ENCODE assay signal across 8 cellular contexts in the genomic region with DNA sequence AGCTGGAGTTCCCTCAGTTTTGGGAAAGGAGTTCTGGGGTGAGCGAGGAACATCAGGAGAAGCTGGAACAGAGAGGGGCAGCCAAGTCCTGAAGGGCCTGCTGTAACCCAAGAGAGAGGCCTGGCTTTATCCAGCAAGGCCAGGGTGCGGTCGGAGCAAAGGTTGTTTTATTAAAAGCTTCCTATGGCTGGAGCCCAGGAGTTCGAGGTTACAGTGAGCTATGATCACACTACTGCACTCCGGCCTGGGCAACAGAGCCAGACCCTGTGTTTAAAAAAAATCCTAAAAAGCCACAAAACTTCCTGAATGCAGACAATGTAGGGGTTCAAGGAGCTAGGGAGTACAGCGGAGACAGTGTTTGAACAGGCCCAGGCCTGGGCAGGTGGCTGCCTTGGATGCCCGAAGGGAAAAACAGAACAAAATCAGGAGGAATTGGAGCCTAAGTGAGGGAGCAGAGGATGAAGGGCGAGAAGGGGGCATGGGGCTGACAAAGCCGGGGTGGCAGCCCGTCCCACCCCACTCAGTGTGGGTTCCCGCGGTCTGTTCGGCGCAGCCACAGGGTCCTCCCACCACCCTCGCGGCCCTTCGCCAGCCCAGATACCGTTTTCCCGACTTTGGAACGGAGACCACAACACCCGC. TPM values are rescaled to one million over a fixed set of nuclear protein-coding genes. Genes with fewer than 3 reads are reported as not detected.
DNase-seq lines count a peak whose midpoint lies in the region; ATAC-seq and TF ChIP-seq lines count a peak whose summit lies in the region.

No MANE protein-coding gene starts in this region.

- H3K79me1 ChIP-seq in trophoblast cell (ENCODE audit: low read length), result peaks cover 44% of the 10 kb centered on the region

- H3K4me2 ChIP-seq in fibroblast of lung (ENCODE audit: extremely low read depth, insufficient read depth, low read length), result peak overlapping the region; percentile 76
- H3K4me2 ChIP-seq in trophoblast cell (ENCODE audit: low read length), result peak overlapping the region; percentile 81

- peak overlapping the region; percentile 94 for H3K27ac Mint-ChIP-seq in WTC11

- H3K36me3 ChIP-seq in fibroblast of lung (ENCODE audit: control insufficient read depth, insufficient read depth, low read length) (no peaks in the 10 kb centered on the region), trophoblast cell (ENCODE audit: control insufficient read depth in 1 of 2, insufficient read depth in 2 of 2, low read length in 2 of 2) (no peaks in the 10 kb centered on the region)

- H3K4me3 Mint-ChIP-seq in WTC11, result peak overlapping the region; percentile 79

- H2AFZ ChIP-seq in fibroblast of lung (ENCODE audit: low read length) (no peak overlapping the region), trophoblast cell (ENCODE audit: insufficient read depth, low read length, poor library complexity) (peak overlapping the region; percentile 47)

- H2AK5ac ChIP-seq in trophoblast cell (ENCODE audit: low read length), result peak overlapping the region; percentile 53

- peak overlapping the region; percentile 96 for H3K14ac ChIP-seq in trophoblast cell (ENCODE audit: low read length)

- peak overlapping the region; percentile 69 for H3K4ac ChIP-seq in trophoblast cell (ENCODE audit: low read depth, low read length)

- no peak overlapping the region for H3K23ac ChIP-seq in trophoblast cell (ENCODE audit: low read length)

- no peaks in the 10 kb centered on the region for H3K9me3 Mint-ChIP-seq in WTC11

- peaks cover 53% of the 10 kb centered on the region for H3K79me2 ChIP-seq in fibroblast of lung (ENCODE audit: control insufficient read depth, insufficient read depth, low read length)
- H3K79me2 ChIP-seq in trophoblast cell (ENCODE audit: control insufficient read depth, insufficient read depth, low read length, poor library complexity), result peaks cover 25% of the 10 kb centered on the region

- H3K4me1 ChIP-seq in fibroblast of lung (ENCODE audit: control insufficient read depth, extremely low read depth, insufficient read depth, low read length) (peaks cover 29% of the 10 kb centered on the region), trophoblast cell (ENCODE audit: control insufficient read depth in 1 of 2, insufficient read depth in 2 of 2, low read length in 2 of 2) (peaks cover 26 to 37% of the 10 kb centered on the region in 2 experiments)

- peak overlapping the region; percentile 43 to 85 (median 70) for H3K4me3 ChIP-seq in fibroblast of lung (replicated peaks in 1 of 4; ENCODE audit: control extremely low read depth in 1 of 4, insufficient read depth in 1 of 4, low read depth in 3 of 4, low read length in 4 of 4)
- H3K4me3 ChIP-seq in trophoblast cell (ENCODE audit: low read depth, low read length), result peak overlapping the region; percentile 74

- no peaks in the 10 kb centered on the region for H4K20me1 ChIP-seq in fibroblast of lung (ENCODE audit: control insufficient read depth, extremely low read depth, insufficient read depth, low read length)

- peak overlapping the region; percentile 97 for H2BK120ac ChIP-seq in trophoblast cell (ENCODE audit: insufficient read depth, low read length, poor library complexity)

- POLR2A ChIA-PET in WTC11 (lab: Charles Lee), result interaction anchor here (1.2 to 5.6 kb wide), 6 partner anchors 8 to 59 kb away, joined by 5 to 248 read pairs (median 62); a partner anchor contains a TSS

- ATAC-seq in GM18861 (IDR thresholded peaks at IDR 0.05; ENCODE audit: unreplicated experiment) (peak; percentile 15), HG02970 (IDR thresholded peaks at IDR 0.05; ENCODE audit: low FRiP score, unreplicated experiment) (peak; percentile 25), WTC11 (no peak)

- TF ChIP-seq CTCF in WTC11 (IDR thresholded peaks at IDR 0.05), result no peak
- TF ChIP-seq CTCF in fibroblast of lung (conservative IDR thresholded peaks at IDR 0.05 in 1 of 2, IDR thresholded peaks at IDR 0.05 in 1 of 2; ENCODE audit: low read depth in 1 of 2, low read length in 2 of 2), result no peak

- H3K9ac ChIP-seq in fibroblast of lung (ENCODE audit: insufficient read depth, low read length), result peak overlapping the region; percentile 99
- peak overlapping the region; percentile 62 for H3K9ac ChIP-seq in trophoblast cell (ENCODE audit: low read length)

- peak overlapping the region; percentile 87 for H4K8ac ChIP-seq in trophoblast cell (ENCODE audit: low read depth, low read length)

- peak overlapping the region; percentile 94 for H4K91ac ChIP-seq in trophoblast cell (ENCODE audit: low read depth, low read length)

- H3K9me3 ChIP-seq in fibroblast of lung (ENCODE audit: control insufficient read depth, insufficient read depth, low read depth, low read length) (no peaks in the 10 kb centered on the region), trophoblast cell (ENCODE audit: insufficient read depth, low read depth, low read length) (no peaks in the 10 kb centered on the region)

- peak overlapping the region; percentile 97 for H2BK5ac ChIP-seq in trophoblast cell (ENCODE audit: low read depth, low read length, poor library complexity)

- peaks cover 32% of the 10 kb centered on the region for H3K4me1 Mint-ChIP-seq in WTC11

- no peaks in the 10 kb centered on the region; the same call in 1 of the 2 replicates for H3K27me3 Mint-ChIP-seq in WTC11 (ENCODE audit: low read depth)

- H3K36me3 Mint-ChIP-seq in WTC11, result no peaks in the 10 kb centered on the region

- H3K27me3 ChIP-seq in fibroblast of lung (ENCODE audit: control insufficient read depth, insufficient read depth, low read length) (no peaks in the 10 kb centered on the region), trophoblast cell (ENCODE audit: insufficient read depth, low read length) (no peaks in the 10 kb centered on the region)

- DNase-seq in WTC11 (ENCODE audit: low spot score), result no peak
- peak in 1 of 2 donors; percentile 49 for DNase-seq in fibroblast of lung (ENCODE audit: low read depth in 2 of 2)
- DNase-seq in trophoblast cell, result peak in 1 of 2 donors; percentile 14
- no peak for DNase-seq in D341Med (ENCODE audit: low spot score)
- no peak for DNase-seq in HPDE6-E6E7 (ENCODE audit: extremely low spot score)
- no peak for DNase-seq in NCI-H69 (lab: John Stamatoyannopoulos, UW)

- CTCF ChIA-PET in WTC11 (lab: Charles Lee), result interaction anchor here (0.6 to 6.5 kb wide), 15 partner anchors 13 to 162 kb away, joined by 3 to 129 read pairs (median 4); a partner anchor contains a TSS

- peak overlapping the region; percentile 89 for H4K12ac ChIP-seq in trophoblast cell (ENCODE audit: low read depth, low read length)

- WGBS in trophoblast cell (ENCODE audit: extremely low coverage, insufficient coverage, insufficient read length), result no CpG with 5 or more reads among the region's 21 CpGs

- peak overlapping the region; percentile 96 for H3K18ac ChIP-seq in trophoblast cell (ENCODE audit: low read length)

- H3K27ac ChIP-seq in fibroblast of lung (ENCODE audit: insufficient read depth, low read length), result peak overlapping the region; percentile 99
- peak overlapping the region; percentile 98 for H3K27ac ChIP-seq in trophoblast cell (ENCODE audit: low read depth, low read length)

- H2BK12ac ChIP-seq in trophoblast cell (ENCODE audit: low read length), result peak overlapping the region; percentile 78

TF ChIP-seq in WTC11, 78 proteins besides CTCF, POLR2A, EP300 and RAD21 (continues in another document):
- no peak for TF ChIP-seq FOXJ3 (CRISPR knock-in tag; IDR thresholded peaks at IDR 0.05; ENCODE audit: borderline replicate concordance)
- no peak for TF ChIP-seq CREB1 (CRISPR knock-in tag; IDR thresholded peaks at IDR 0.05)
- TF ChIP-seq, protein P1, sequence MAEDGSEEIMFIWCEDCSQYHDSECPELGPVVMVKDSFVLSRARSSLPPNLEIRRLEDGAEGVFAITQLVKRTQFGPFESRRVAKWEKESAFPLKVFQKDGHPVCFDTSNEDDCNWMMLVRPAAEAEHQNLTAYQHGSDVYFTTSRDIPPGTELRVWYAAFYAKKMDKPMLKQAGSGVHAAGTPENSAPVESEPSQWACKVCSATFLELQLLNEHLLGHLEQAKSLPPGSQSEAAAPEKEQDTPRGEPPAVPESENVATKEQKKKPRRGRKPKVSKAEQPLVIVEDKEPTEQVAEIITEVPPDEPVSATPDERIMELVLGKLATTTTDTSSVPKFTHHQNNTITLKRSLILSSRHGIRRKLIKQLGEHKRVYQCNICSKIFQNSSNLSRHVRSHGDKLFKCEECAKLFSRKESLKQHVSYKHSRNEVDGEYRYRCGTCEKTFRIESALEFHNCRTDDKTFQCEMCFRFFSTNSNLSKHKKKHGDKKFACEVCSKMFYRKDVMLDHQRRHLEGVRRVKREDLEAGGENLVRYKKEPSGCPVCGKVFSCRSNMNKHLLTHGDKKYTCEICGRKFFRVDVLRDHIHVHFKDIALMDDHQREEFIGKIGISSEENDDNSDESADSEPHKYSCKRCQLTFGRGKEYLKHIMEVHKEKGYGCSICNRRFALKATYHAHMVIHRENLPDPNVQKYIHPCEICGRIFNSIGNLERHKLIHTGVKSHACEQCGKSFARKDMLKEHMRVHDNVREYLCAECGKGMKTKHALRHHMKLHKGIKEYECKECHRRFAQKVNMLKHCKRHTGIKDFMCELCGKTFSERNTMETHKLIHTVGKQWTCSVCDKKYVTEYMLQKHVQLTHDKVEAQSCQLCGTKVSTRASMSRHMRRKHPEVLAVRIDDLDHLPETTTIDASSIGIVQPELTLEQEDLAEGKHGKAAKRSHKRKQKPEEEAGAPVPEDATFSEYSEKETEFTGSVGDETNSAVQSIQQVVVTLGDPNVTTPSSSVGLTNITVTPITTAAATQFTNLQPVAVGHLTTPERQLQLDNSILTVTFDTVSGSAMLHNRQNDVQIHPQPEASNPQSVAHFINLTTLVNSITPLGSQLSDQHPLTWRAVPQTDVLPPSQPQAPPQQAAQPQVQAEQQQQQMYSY (CRISPR knock-in tag; IDR thresholded peaks at IDR 0.05), result no peak
- TF ChIP-seq ZNF423 (CRISPR knock-in tag; IDR thresholded peaks at IDR 0.05), result no peak
- no peak for TF ChIP-seq ZNF317 (CRISPR knock-in tag; IDR thresholded peaks at IDR 0.05; ENCODE audit: borderline replicate concordance, low read depth)
- no peak for TF ChIP-seq RORB (CRISPR knock-in tag; IDR thresholded peaks at IDR 0.05)

RNA-seq across cellular contexts. Expression of a gene that starts 22.1 kb away (rescaled TPM):
- total RNA-seq in WTC11 (2021) (1,830 to 2,350 TPM (median 2,261 TPM) in 3 replicates), fibroblast of lung (14,068 and 21,991 TPM in 2 replicates)
- 482 and 583 TPM in 2 replicates for polyA plus RNA-seq in fibroblast of lung
- polyA plus RNA-seq in fibroblast of lung (2012), result 274 and 335 TPM in 2 replicates
- 1,820 and 2,014 TPM in 2 replicates for polyA minus RNA-seq in fibroblast of lung (ENCODE audit: low replicate concordance)
- 597 and 615 TPM in 2 replicates for polyA plus RNA-seq in trophoblast cell (2013)

RNA-seq across cellular contexts. Expression of a gene that starts 48.1 kb away (rescaled TPM):
- 69.6 to 76.8 TPM (median 73.0 TPM) in 3 replicates for total RNA-seq in WTC11 (2021)
- total RNA-seq in fibroblast of lung, result 73.2 and 84.6 TPM in 2 replicates
- 58.2 and 62.3 TPM in 2 replicates for polyA plus RNA-seq in fibroblast of lung
- polyA plus RNA-seq in fibroblast of lung (2012), result 71.8 and 83.3 TPM in 2 replicates
- polyA minus RNA-seq in fibroblast of lung (ENCODE audit: low replicate concordance), result 160 and 182 TPM in 2 replicates
- 117 and 118 TPM in 2 replicates for polyA plus RNA-seq in trophoblast cell (2013)

RNA-seq across cellular contexts. Expression of a gene that starts 54.2 kb away (rescaled TPM):
- 28.7 to 38.1 TPM (median 31.7 TPM) in 3 replicates for total RNA-seq in WTC11 (2021)
- 177 and 299 TPM in 2 replicates for total RNA-seq in fibroblast of lung
- polyA plus RNA-seq in fibroblast of lung, result 40.6 and 40.9 TPM in 2 replicates
- polyA plus RNA-seq in fibroblast of lung (2012), result 140 and 151 TPM in 2 replicates
- 61.4 and 179 TPM in 2 replicates for polyA minus RNA-seq in fibroblast of lung (ENCODE audit: low replicate concordance)
- 11.1 and 12.7 TPM in 2 replicates for polyA plus RNA-seq in trophoblast cell (2013)
